9 cellular contexts compared by ENCODE assay signal in the genomic region with DNA sequence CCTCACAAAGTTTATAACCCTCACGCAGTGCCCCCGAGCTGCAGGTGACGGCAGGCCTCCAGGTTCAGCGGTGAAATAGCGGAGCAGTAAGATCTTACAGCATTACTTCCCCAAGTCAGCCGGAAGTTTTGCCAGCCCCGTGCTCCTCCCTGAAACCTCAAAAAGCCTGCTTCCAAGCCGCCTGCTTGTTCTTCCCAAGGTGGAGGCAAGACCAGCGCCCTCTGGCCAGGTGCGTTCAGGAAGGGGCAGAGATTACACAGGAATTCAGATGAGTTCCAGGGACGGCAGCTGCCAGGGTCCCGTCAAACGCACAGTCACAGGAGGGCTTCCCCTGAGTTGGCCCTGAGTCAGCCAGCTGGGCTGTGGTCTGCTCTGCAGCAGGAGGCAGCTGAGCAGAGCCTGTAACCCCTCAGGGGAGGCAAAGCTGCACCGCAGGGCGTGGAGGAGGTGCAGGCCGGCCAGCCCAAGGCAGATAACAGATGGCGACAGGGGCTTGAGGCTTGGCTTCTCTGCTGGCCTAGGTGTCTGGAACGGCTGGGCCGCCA.
DNase-seq lines count a peak whose midpoint lies in the region; ATAC-seq and TF ChIP-seq lines count a peak whose summit lies in the region.
"Had no signal": no experiment of that assay in that cellular context is flagged by ENCODE, and none has a peak within 500 bp of the region (broad histone marks: within the 10 kb centered on the region; RNA-seq: fewer than 3 reads in every experiment).

No MANE protein-coding gene starts in this region.

- H3K27ac ChIP-seq in adrenal gland, result no peak overlapping the region
- H3K27ac ChIP-seq: SK-N-MC had no signal

- H3K4me3 Mint-ChIP-seq in stimulated activated naive CD8-positive, alpha-beta T cell treated with anti-CD3 and anti-CD28 coated beads, Interleukin-15, amount 100 ng/mL, for 72 hours, result peak overlapping the region in 1 of 2 donors; percentile 56

- peak; percentile 88 for ATAC-seq in HG03097 (IDR thresholded peaks at IDR 0.05; ENCODE audit: low FRiP score, unreplicated experiment)
- ATAC-seq in stimulated activated naive CD8-positive, alpha-beta T cell treated with anti-CD3 and anti-CD28 coated beads, Interleukin-15, amount 100 ng/mL, for 72 hours, result peak; percentile 74

- DNase-seq in activated gamma-delta T cell treated with Interleukin-2 at 50 U/mL for 16 hours, result peak; percentile 19
- no peak for DNase-seq in activated gamma-delta T cell (lab: John Stamatoyannopoulos, UW)
- DNase-seq in UCSD-AML1 (lab: John Stamatoyannopoulos, UW; ENCODE audit: unreplicated experiment), result peak; percentile 43
- DNase-seq in stimulated activated naive CD8-positive, alpha-beta T cell treated with anti-CD3 and anti-CD28 coated beads, Interleukin-15, amount 100 ng/mL, for 72 hours, result peak in 1 of 2 donors; percentile 21
- DNase-seq in activated CD4-positive, alpha-beta T cell treated with anti-CD3 and anti-CD28 coated beads for 1 hour, result no peak
- DNase-seq in adrenal gland, result no peak
- no peak for DNase-seq in NCI-H1694 treated with DMSO at 0.1 percent for 48 hours (lab: John Stamatoyannopoulos, UW)

- WGBS in adrenal gland, 4 donors, result 64 to 72% (median 68%) methylated on average over 9 to 19 of the region's 19 CpGs

- no peaks in the 10 kb centered on the region for H3K4me1 ChIP-seq in adrenal gland (replicated peaks in 1 of 2)

- peaks cover 15% of the 10 kb centered on the region for H3K4me1 Mint-ChIP-seq in stimulated activated naive CD8-positive, alpha-beta T cell treated with anti-CD3 and anti-CD28 coated beads, Interleukin-15, amount 100 ng/mL, for 72 hours

- no peaks in the 10 kb centered on the region for H3K27me3 ChIP-seq in adrenal gland

- no peaks in the 10 kb centered on the region for H3K9me3 Mint-ChIP-seq in stimulated activated naive CD8-positive, alpha-beta T cell treated with anti-CD3 and anti-CD28 coated beads, Interleukin-15, amount 100 ng/mL, for 72 hours

- H3K9me3 ChIP-seq in adrenal gland (replicated peaks in 1 of 3), result no peaks in the 10 kb centered on the region

- TF ChIP-seq CTCF in adrenal gland (IDR thresholded peaks at IDR 0.05), result no peak

- TF ChIP-seq POLR2A in adrenal gland (IDR thresholded peaks at IDR 0.05), result no peak

- H3K27ac Mint-ChIP-seq in stimulated activated naive CD8-positive, alpha-beta T cell treated with anti-CD3 and anti-CD28 coated beads, Interleukin-15, amount 100 ng/mL, for 72 hours, result peak overlapping the region in 1 of 2 donors; percentile 69

- intact Hi-C loops in adrenal gland (cut with DNase I), result no loop called here

- H3K27me3 Mint-ChIP-seq in stimulated activated naive CD8-positive, alpha-beta T cell treated with anti-CD3 and anti-CD28 coated beads, Interleukin-15, amount 100 ng/mL, for 72 hours, result peaks cover 16% of the 10 kb centered on the region

- no peak overlapping the region for H3K4me3 ChIP-seq in adrenal gland
- H3K4me3 ChIP-seq: SK-N-MC had no signal

- H3K36me3 ChIP-seq in adrenal gland (replicated peaks in 1 of 2), result no peaks in the 10 kb centered on the region

Comparison
In these comparisons a context has a peak if more than half of its experiments do, and no peak if none do; other contexts are left out.
1. DNase-seq: peak in activated gamma-delta T cell treated with Interleukin-2 at 50 U/mL for 16 hours (single experiment) and UCSD-AML1 (single experiment); none in activated gamma-delta T cell (single experiment), activated CD4-positive, alpha-beta T cell treated with anti-CD3 and anti-CD28 coated beads for 1 hour (single experiment), adrenal gland (0 of 7) and NCI-H1694 treated with DMSO at 0.1 percent for 48 hours (single experiment).